In the genomic region with DNA sequence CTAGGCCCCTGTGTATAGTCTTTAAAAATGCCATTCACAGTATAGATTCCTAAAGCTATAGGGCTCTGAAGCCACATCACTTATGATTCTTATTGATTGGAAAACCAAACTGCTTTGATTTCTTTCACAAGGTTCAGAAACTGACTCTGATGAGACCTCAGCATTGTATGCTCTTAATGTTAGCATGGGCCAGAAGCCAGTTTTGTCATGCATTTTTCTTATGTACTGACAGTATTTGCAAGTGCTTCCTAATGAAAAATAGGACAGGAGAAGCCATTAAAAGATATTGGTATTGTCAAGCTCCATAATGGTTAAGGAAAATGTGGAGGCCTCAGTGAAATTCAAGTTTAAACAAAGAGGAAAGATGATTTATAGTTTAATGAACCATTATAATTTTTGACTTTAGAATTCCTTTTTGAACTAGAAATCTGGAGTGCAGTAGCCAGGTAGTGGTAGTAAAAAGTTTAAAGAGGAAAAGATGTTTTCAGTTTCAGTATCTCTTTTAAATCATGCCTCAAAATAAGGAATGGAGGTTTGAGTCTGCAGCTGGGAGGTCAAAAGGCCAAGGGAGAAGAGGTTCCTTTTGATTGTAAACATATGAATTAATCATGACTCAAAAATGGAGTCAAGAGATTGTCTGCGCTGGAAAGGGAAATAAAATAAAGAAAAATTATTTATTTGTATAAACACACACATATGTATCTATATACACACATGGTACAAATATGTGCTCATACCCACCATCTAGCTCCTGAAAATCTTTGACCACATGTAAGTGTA, we compare ENCODE assay signal across 1 cellular context.
TF ChIP-seq lines count a peak whose summit lies in the region.

No MANE protein-coding gene starts in this region.

TF ChIP-seq in IMR-90, 13 proteins besides CTCF, POLR2A, EP300 and RAD21 (continued from another document):
- TF ChIP-seq SMC3 (IDR thresholded peaks at IDR 0.05; ENCODE audit: low read depth, low read length) (no peak), ELK1 (IDR thresholded peaks at IDR 0.05; ENCODE audit: borderline replicate concordance, low read depth, low read length) (no peak), RFX5 (IDR thresholded peaks at IDR 0.05; ENCODE audit: low read depth, low read length) (no peak), CEBPB (IDR thresholded peaks at IDR 0.05; ENCODE audit: low read depth, low read length) (no peak), CHD1 (IDR thresholded peaks at IDR 0.05; ENCODE audit: low read depth, low read length) (no peak), MAFK (IDR thresholded peaks at IDR 0.05; ENCODE audit: low read depth, low read length) (no peak)
